17 cellular contexts compared by ENCODE assay signal in genomic region chr20:911882-912600, GRCh38. TPM values are rescaled to one million over a fixed set of nuclear protein-coding genes. Genes with fewer than 3 reads are reported as not detected.
DNase-seq lines count a peak whose midpoint lies in the region; ATAC-seq and TF ChIP-seq lines count a peak whose summit lies in the region.
"Had no signal": no experiment of that assay in that cellular context is flagged by ENCODE, and none has a peak within 500 bp of the region (broad histone marks: within the 10 kb centered on the region; RNA-seq: fewer than 3 reads in every experiment).

No MANE protein-coding gene starts in this region.

- intact Hi-C loops in activated naive CD4-positive, alpha-beta T cell treated with anti-CD3 and anti-CD28 coated beads for 36 hours (cut with micrococcal nuclease): loop anchor here (2.0 kb wide), 1 partner anchor 93 kb away; no protein-coding TSS in a partner anchor

- H2AFZ ChIP-seq in MM.1S (ENCODE audit: low read length): no peak overlapping the region

- no peaks in the 10 kb centered on the region for H3K9me3 ChIP-seq in MM.1S (replicated peaks; ENCODE audit: insufficient read depth, low read length)
- no peaks in the 10 kb centered on the region for H3K9me3 ChIP-seq in endodermal cell (ENCODE audit: control insufficient read depth, low read length)
- H3K9me3 ChIP-seq: colonic mucosa, left ventricle myocardium inferior had no signal

- H3K9me3 Mint-ChIP-seq in activated naive CD4-positive, alpha-beta T cell treated with anti-CD3 and anti-CD28 coated beads for 36 hours: no peaks in the 10 kb centered on the region
- no peaks in the 10 kb centered on the region for H3K9me3 Mint-ChIP-seq in endodermal cell
- no peaks in the 10 kb centered on the region for H3K9me3 Mint-ChIP-seq in stimulated activated naive CD8-positive, alpha-beta T cell treated with anti-CD3 and anti-CD28 coated beads, Interleukin-15, amount 100 ng/mL, for 72 hours
- H3K9me3 Mint-ChIP-seq: activated naive CD4-positive, alpha-beta T cell treated with anti-CD3 and anti-CD28 coated beads, Interleukin-2, amount 50 U/mL, for 24 hours had no signal

- no peaks in the 10 kb centered on the region for H3F3A ChIP-seq in MM.1S (ENCODE audit: insufficient read depth, low read length)

- DNase-seq in activated naive CD4-positive, alpha-beta T cell treated with anti-CD3 and anti-CD28 coated beads for 36 hours: peak; percentile 29
- DNase-seq in activated naive CD4-positive, alpha-beta T cell treated with Interleukin-2 at 50 U/mL for 16 hours: no peak
- DNase-seq in MM.1S: no peak
- DNase-seq in endodermal cell: peak; percentile 76
- no peak for DNase-seq in stimulated activated naive CD8-positive, alpha-beta T cell treated with anti-CD3 and anti-CD28 coated beads, Interleukin-15, amount 100 ng/mL, for 72 hours
- DNase-seq in CD1c-positive myeloid dendritic cell (ENCODE audit: extremely low spot score): no peak
- DNase-seq in putamen (ENCODE audit: low spot score): no peak
- DNase-seq: colonic mucosa; left ventricle myocardium inferior; NCI-H1417 treated with DMSO at 0.1 percent for 48 hours; NK-92 treated with Interleukin-12 subunit alpha and Interleukin-12 subunit beta, amount 100 ng/mL, for 24 hours had no signal

- no peaks in the 10 kb centered on the region for H3K36me3 Mint-ChIP-seq in activated naive CD4-positive, alpha-beta T cell treated with anti-CD3 and anti-CD28 coated beads for 36 hours (ENCODE audit: low read depth)
- no peaks in the 10 kb centered on the region for H3K36me3 Mint-ChIP-seq in endodermal cell (ENCODE audit: low read depth)
- H3K36me3 Mint-ChIP-seq: activated naive CD4-positive, alpha-beta T cell treated with anti-CD3 and anti-CD28 coated beads, Interleukin-2, amount 50 U/mL, for 24 hours had no signal

- H3K9ac ChIP-seq in MM.1S (ENCODE audit: low read length): no peak overlapping the region
- H3K9ac ChIP-seq in endodermal cell (ENCODE audit: extremely low read depth, low read length, poor library complexity, severe bottlenecking): no peak overlapping the region
- H3K9ac ChIP-seq: KMS-11 had no signal

- H4K20me1 ChIP-seq in MM.1S (ENCODE audit: insufficient read depth, low read length): no peaks in the 10 kb centered on the region

- no peaks in the 10 kb centered on the region for H3K4me1 Mint-ChIP-seq in activated naive CD4-positive, alpha-beta T cell treated with anti-CD3 and anti-CD28 coated beads for 36 hours (ENCODE audit: low read depth)
- peaks cover 10% of the 10 kb centered on the region for H3K4me1 Mint-ChIP-seq in endodermal cell
- peaks cover 14% of the 10 kb centered on the region for H3K4me1 Mint-ChIP-seq in stimulated activated naive CD8-positive, alpha-beta T cell treated with anti-CD3 and anti-CD28 coated beads, Interleukin-15, amount 100 ng/mL, for 72 hours
- H3K4me1 Mint-ChIP-seq: activated naive CD4-positive, alpha-beta T cell treated with anti-CD3 and anti-CD28 coated beads, Interleukin-2, amount 50 U/mL, for 24 hours had no signal

- peak; percentile 41 for ATAC-seq in stimulated activated naive CD8-positive, alpha-beta T cell treated with anti-CD3 and anti-CD28 coated beads, Interleukin-15, amount 100 ng/mL, for 72 hours
- ATAC-seq in GM19455 (IDR thresholded peaks at IDR 0.05; ENCODE audit: unreplicated experiment): no peak

- peak; percentile 14; the same call in 1 of the 2 replicates for TF ChIP-seq CTCF in MM.1S (IDR thresholded peaks at IDR 0.05; ENCODE audit: low read length)
- peak; percentile 63 for TF ChIP-seq CTCF in endodermal cell (conservative IDR thresholded peaks at IDR 0.05)

- no peak overlapping the region for H3K27ac Mint-ChIP-seq in activated naive CD4-positive, alpha-beta T cell treated with anti-CD3 and anti-CD28 coated beads for 36 hours
- H3K27ac Mint-ChIP-seq in endodermal cell: no peak overlapping the region
- H3K27ac Mint-ChIP-seq in stimulated activated naive CD8-positive, alpha-beta T cell treated with anti-CD3 and anti-CD28 coated beads, Interleukin-15, amount 100 ng/mL, for 72 hours: peak overlapping the region in 1 of 2 donors; percentile 22
- H3K27ac Mint-ChIP-seq: activated naive CD4-positive, alpha-beta T cell treated with anti-CD3 and anti-CD28 coated beads, Interleukin-2, amount 50 U/mL, for 24 hours had no signal

- no peak overlapping the region for H3K4me3 ChIP-seq in MM.1S (ENCODE audit: low read length)
- H3K4me3 ChIP-seq in endodermal cell (ENCODE audit: low read length): no peak overlapping the region
- H3K4me3 ChIP-seq: colonic mucosa, left ventricle myocardium inferior had no signal

- H3K4me3 Mint-ChIP-seq in activated naive CD4-positive, alpha-beta T cell treated with anti-CD3 and anti-CD28 coated beads for 36 hours: no peak overlapping the region
- no peak overlapping the region for H3K4me3 Mint-ChIP-seq in endodermal cell
- H3K4me3 Mint-ChIP-seq in stimulated activated naive CD8-positive, alpha-beta T cell treated with anti-CD3 and anti-CD28 coated beads, Interleukin-15, amount 100 ng/mL, for 72 hours: no peak overlapping the region
- H3K4me3 Mint-ChIP-seq: activated naive CD4-positive, alpha-beta T cell treated with anti-CD3 and anti-CD28 coated beads, Interleukin-2, amount 50 U/mL, for 24 hours had no signal

- no peak overlapping the region for H3K27ac ChIP-seq in MM.1S (ENCODE audit: low read length)
- H3K27ac ChIP-seq in endodermal cell (ENCODE audit: low read depth, low read length): no peak overlapping the region
- H3K27ac ChIP-seq: colonic mucosa, HL-60, KMS-11 had no signal

- H3K9me2 ChIP-seq in MM.1S (replicated peaks; ENCODE audit: insufficient read depth, low read length): no peaks in the 10 kb centered on the region

- H3K36me3 ChIP-seq in MM.1S (replicated peaks; ENCODE audit: insufficient read depth, low read length): no peaks in the 10 kb centered on the region
- no peaks in the 10 kb centered on the region for H3K36me3 ChIP-seq in endodermal cell (ENCODE audit: control insufficient read depth, insufficient read depth, low read length)
- H3K36me3 ChIP-seq: colonic mucosa, left ventricle myocardium inferior had no signal

- H3K79me2 ChIP-seq in MM.1S (ENCODE audit: low read length): no peaks in the 10 kb centered on the region

- CTCF ChIA-PET in activated naive CD4-positive, alpha-beta T cell treated with anti-CD3 and anti-CD28 coated beads for 36 hours (lab: Charles Lee): interaction anchor here (1.5 kb wide), 1 partner anchor 43 kb away, joined by 3 read pairs; no protein-coding TSS in a partner anchor

- no peaks in the 10 kb centered on the region for H3K27me3 Mint-ChIP-seq in activated naive CD4-positive, alpha-beta T cell treated with anti-CD3 and anti-CD28 coated beads for 36 hours (ENCODE audit: low read depth)
- peaks cover 4% of the 10 kb centered on the region for H3K27me3 Mint-ChIP-seq in endodermal cell (ENCODE audit: insufficient read depth)
- peaks cover 22% of the 10 kb centered on the region for H3K27me3 Mint-ChIP-seq in stimulated activated naive CD8-positive, alpha-beta T cell treated with anti-CD3 and anti-CD28 coated beads, Interleukin-15, amount 100 ng/mL, for 72 hours
- H3K27me3 Mint-ChIP-seq: activated naive CD4-positive, alpha-beta T cell treated with anti-CD3 and anti-CD28 coated beads, Interleukin-2, amount 50 U/mL, for 24 hours had no signal

- H3K4me1 ChIP-seq in MM.1S (ENCODE audit: low read length) (no peaks in the 10 kb centered on the region), endodermal cell (ENCODE audit: control insufficient read depth, insufficient read depth, low read length) (no peaks in the 10 kb centered on the region)
- H3K4me1 ChIP-seq: colonic mucosa had no signal

- 78% methylated on average over 5 of the region's 5 CpGs; no CpG with 5 or more reads in 1 of the 2 experiments for WGBS in endodermal cell (ENCODE audit: insufficient coverage in 1 of 2, insufficient read length in 1 of 2), 2 experiments

- peaks cover 14% of the 10 kb centered on the region; the same call in 1 of the 2 replicates for H3K27me3 ChIP-seq in MM.1S (replicated peaks; ENCODE audit: insufficient read depth, low read length)
- H3K27me3 ChIP-seq in endodermal cell (ENCODE audit: control insufficient read depth, insufficient read depth, low read length, poor library complexity, severe bottlenecking): no peaks in the 10 kb centered on the region
- H3K27me3 ChIP-seq: colonic mucosa had no signal

- H3K4me2 ChIP-seq in MM.1S (ENCODE audit: low read depth, low read length): no peak overlapping the region
- H3K4me2 ChIP-seq: KMS-11 had no signal

RNA-seq across cellular contexts. Expression of gene ANGPT4, which starts 4.1 kb away (rescaled TPM):
- not detected for total RNA-seq in activated naive CD4-positive, alpha-beta T cell treated with anti-CD3 and anti-CD28 coated beads for 36 hours
- total RNA-seq in endodermal cell: under 1 TPM; 0.31 to 0.51 TPM
- polyA plus RNA-seq in endodermal cell (2013, experiment 1 of 2): 0.18 TPM
- polyA plus RNA-seq in endodermal cell (2013, experiment 2 of 2): 0.21 TPM
- total RNA-seq: frontal cortex had no signal
- polyA plus RNA-seq: AG04450 had no signal

Comparison
In these comparisons a context has a peak if more than half of its experiments do, and no peak if none do; other contexts are left out.
1. DNase-seq: peak in activated naive CD4-positive, alpha-beta T cell treated with anti-CD3 and anti-CD28 coated beads for 36 hours (single experiment) and endodermal cell (single experiment); none in activated naive CD4-positive, alpha-beta T cell treated with Interleukin-2 at 50 U/mL for 16 hours (single experiment), MM.1S (single experiment), stimulated activated naive CD8-positive, alpha-beta T cell treated with anti-CD3 and anti-CD28 coated beads, Interleukin-15, amount 100 ng/mL, for 72 hours (0 of 2), CD1c-positive myeloid dendritic cell (single experiment) and putamen (single experiment).